In genomic region chr4:128241019-128241418, GRCh38 we compare ENCODE assay signal across 22 cellular contexts. TPM values are rescaled to one million over a fixed set of nuclear protein-coding genes. Genes with fewer than 3 reads are reported as not detected.
A peak's percentile ranks its signal among the peaks of the same experiment; 100 is the strongest.
DNase-seq lines count a peak whose midpoint lies in the region; ATAC-seq, FAIRE-seq and TF ChIP-seq lines count a peak whose summit lies in the region.
"Had no signal": no experiment of that assay in that cellular context is flagged by ENCODE, and none has a peak within 500 bp of the region (broad histone marks: within the 10 kb centered on the region; RNA-seq: fewer than 3 reads in every experiment).

No MANE protein-coding gene starts in this region.

- H2AFZ ChIP-seq in mammary epithelial cell (ENCODE audit: low read depth, low read length) (peak overlapping the region; percentile 74), neuronal stem cell (ENCODE audit: low read length) (peak overlapping the region; percentile 71)

- POLR2A ChIA-PET in CD4-positive, alpha-beta memory T cell (lab: Charles Lee; ENCODE audit: partially characterized antibody) = no interaction called here

- peak overlapping the region; percentile 50 for H3K9ac ChIP-seq in mammary epithelial cell (ENCODE audit: insufficient read depth, low read length)
- no peak overlapping the region for H3K9ac ChIP-seq in neuronal stem cell (ENCODE audit: low read depth, low read length, poor library complexity)

- H3K4me1 ChIP-seq in mammary epithelial cell (ENCODE audit: insufficient read depth, low read length) = peaks cover 22% of the 10 kb centered on the region
- H3K4me1 ChIP-seq in neuronal stem cell (ENCODE audit: control insufficient read depth in 2 of 2, insufficient read depth in 1 of 2, low read depth in 1 of 2, low read length in 2 of 2) = no peaks in the 10 kb centered on the region
- no peaks in the 10 kb centered on the region for H3K4me1 ChIP-seq in small intestine (ENCODE audit: control insufficient read depth in 2 of 2, insufficient read depth in 1 of 2, low read depth in 1 of 2, low read length in 1 of 2)
- H3K4me1 ChIP-seq in CD4-positive, alpha-beta memory T cell (ENCODE audit: insufficient read depth, low read length) = no peaks in the 10 kb centered on the region
- H3K4me1 ChIP-seq: lower lobe of right lung, uterus had no signal

- no peaks in the 10 kb centered on the region for H3K4me1 Mint-ChIP-seq in CD4-positive, alpha-beta memory T cell

- no peak overlapping the region for H2AK5ac ChIP-seq in neuronal stem cell (ENCODE audit: low read depth, low read length)

- dilution Hi-C loops in mammary epithelial cell (cut with HindIII; ENCODE audit: low sequenced_read_pairs) = no loop called here

- TSS peak; percentile 89 for BruUV-seq in mammary epithelial cell (replicated peaks; lab: Mats Ljungman, UMichigan)

- no peak overlapping the region for H2BK12ac ChIP-seq in neuronal stem cell (ENCODE audit: low read length)

- no peak overlapping the region for H4K91ac ChIP-seq in neuronal stem cell (ENCODE audit: low read depth, low read length, poor library complexity)

- H2BK120ac ChIP-seq in neuronal stem cell (ENCODE audit: low read depth, low read length) = no peak overlapping the region

- TF ChIP-seq CTCF in mammary epithelial cell (conservative IDR thresholded peaks at IDR 0.05 in 1 of 2, IDR thresholded peaks at IDR 0.05 in 1 of 2; ENCODE audit: extremely low read depth in 1 of 2, insufficient read depth in 1 of 2, low read depth in 1 of 2, low read length in 2 of 2) = no peak

- ATAC-seq in GM18867 (IDR thresholded peaks at IDR 0.05; ENCODE audit: unreplicated experiment) = peak; percentile 54
- ATAC-seq in HG03439 (IDR thresholded peaks at IDR 0.05; ENCODE audit: unreplicated experiment) = peak; percentile 48

- peaks cover 8 to 10% of the 10 kb centered on the region in 2 donors for H3K27me3 Mint-ChIP-seq in CD4-positive, alpha-beta memory T cell

- H2BK5ac ChIP-seq in neuronal stem cell (ENCODE audit: low read length) = no peak overlapping the region

- 100% methylated on average over 3 of the region's 3 CpGs for WGBS in mammary epithelial cell (ENCODE audit: low coverage, missing lambda C conversion rate)
- WGBS in neuronal stem cell (ENCODE audit: extremely low coverage in 2 of 2, insufficient read length in 2 of 2, insufficient replicate concordance in 1 of 2), 2 donors = no CpG with 5 or more reads among the region's 3 CpGs
- 91 to 98% (median 92%) methylated on average over 3 of the region's 3 CpGs for WGBS in small intestine, 3 donors

- no peak overlapping the region for H3K23ac ChIP-seq in neuronal stem cell (ENCODE audit: low read depth, low read length, poor library complexity)

- H3K9me3 Mint-ChIP-seq in CD4-positive, alpha-beta memory T cell = peaks cover 0 to 2% (median 0%) of the 10 kb centered on the region in 8 donors
- H3K9me3 Mint-ChIP-seq: T-helper 1 cell treated with Interleukin-12 subunit alpha and Interleukin-12 subunit beta and Interleukin-4 antibody, amounts not matched to agents 30 μg/mL and 1 μg/mL, for 36 hours had no signal

- H3K79me1 ChIP-seq in neuronal stem cell (ENCODE audit: low read depth, low read length) = no peaks in the 10 kb centered on the region

- H2BK15ac ChIP-seq in neuronal stem cell (ENCODE audit: low read length) = no peak overlapping the region

- H3K4me2 ChIP-seq in mammary epithelial cell (ENCODE audit: insufficient read depth, low read depth, low read length) = peak overlapping the region; percentile 33
- H3K4me2 ChIP-seq in neuronal stem cell (ENCODE audit: insufficient read depth, low read length, poor library complexity, severe bottlenecking) = no peak overlapping the region

- no peaks in the 10 kb centered on the region for H3K9me3 ChIP-seq in mammary epithelial cell (replicated peaks; ENCODE audit: insufficient read depth, low read length)
- peaks cover 2 to 4% of the 10 kb centered on the region in 2 donors for H3K9me3 ChIP-seq in neuronal stem cell (replicated peaks in 1 of 2; ENCODE audit: control insufficient read depth in 2 of 2, insufficient read depth in 1 of 2, low read depth in 1 of 2, low read length in 2 of 2)
- H3K9me3 ChIP-seq in small intestine (ENCODE audit: control insufficient read depth, low read depth) = no peaks in the 10 kb centered on the region
- no peaks in the 10 kb centered on the region for H3K9me3 ChIP-seq in CD4-positive, alpha-beta memory T cell (ENCODE audit: control insufficient read depth in 1 of 2, low read length in 2 of 2)
- H3K9me3 ChIP-seq: lower lobe of right lung, uterus had no signal

- H3K4me3 ChIP-seq in mammary epithelial cell (replicated peaks in 1 of 3; ENCODE audit: insufficient read depth in 1 of 3, low read depth in 2 of 3, low read length in 3 of 3) = no peak overlapping the region
- no peak overlapping the region for H3K4me3 ChIP-seq in neuronal stem cell (ENCODE audit: low read length in 2 of 2)
- no peak overlapping the region for H3K4me3 ChIP-seq in small intestine (ENCODE audit: low read depth in 1 of 2, low read length in 2 of 2)
- no peak overlapping the region for H3K4me3 ChIP-seq in H7 (ENCODE audit: insufficient read depth, low read depth, low read length)
- H3K4me3 ChIP-seq in CD4-positive, alpha-beta memory T cell (ENCODE audit: low read length in 2 of 2) = no peak overlapping the region
- H3K4me3 ChIP-seq: lower lobe of right lung, uterus had no signal

- no peak overlapping the region for H3K4ac ChIP-seq in neuronal stem cell (ENCODE audit: low read length)

- H3K27me3 ChIP-seq in mammary epithelial cell (ENCODE audit: insufficient read depth, low read length) (no peaks in the 10 kb centered on the region), neuronal stem cell (ENCODE audit: control insufficient read depth in 3 of 3, insufficient read depth in 3 of 3, low read depth in 1 of 3, low read length in 3 of 3) (no peaks in the 10 kb centered on the region), small intestine (ENCODE audit: control insufficient read depth in 2 of 2, insufficient read depth in 2 of 2, low read length in 2 of 2) (no peaks in the 10 kb centered on the region), H7 (ENCODE audit: control insufficient read depth, insufficient read depth, low read length) (no peaks in the 10 kb centered on the region)
- no peaks in the 10 kb centered on the region for H3K27me3 ChIP-seq in CD4-positive, alpha-beta memory T cell (ENCODE audit: insufficient read depth, low read length)
- H3K27me3 ChIP-seq: uterus had no signal

- no peak overlapping the region for H4K8ac ChIP-seq in neuronal stem cell (ENCODE audit: low read depth, low read length)

- H3K79me2 ChIP-seq in mammary epithelial cell (ENCODE audit: insufficient read depth, low read length) = no peaks in the 10 kb centered on the region

- no peak for DNase-seq in mammary epithelial cell
- DNase-seq in neuronal stem cell (ENCODE audit: low spot score) = no peak
- DNase-seq in small intestine = no peak
- no peak for DNase-seq in H7
- no peak for DNase-seq in UCSD-AML1 (lab: John Stamatoyannopoulos, UW; ENCODE audit: unreplicated experiment)
- DNase-seq in CD4-positive, alpha-beta memory T cell = no peak
- DNase-seq: activated CD4-positive, alpha-beta T cell treated with anti-CD3 and anti-CD28 coated beads, Interleukin-2, amount 50 U/mL, for 4 hours; activated effector memory CD4-positive, alpha-beta T cell treated with Interleukin-2 at 50 U/mL for 16 hours; lower lobe of right lung; MM.1S; NCI-H1436 treated with DMSO at 0.1 percent for 48 hours; NCI-H524 treated with DMSO at 0.1 percent for 48 hours; nucleus accumbens; SHP77; stimulated activated CD4-positive, alpha-beta T cell treated with anti-CD3 and anti-CD28 coated beads, Interleukin-15, amount 100 ng/mL, for 24 hours; uterus; WERI-Rb-1 had no signal

- H4K20me1 ChIP-seq in mammary epithelial cell (ENCODE audit: insufficient read depth, low read length) = no peaks in the 10 kb centered on the region

- no peaks in the 10 kb centered on the region for H3K36me3 ChIP-seq in mammary epithelial cell (ENCODE audit: insufficient read depth, low read length)
- no peaks in the 10 kb centered on the region for H3K36me3 ChIP-seq in neuronal stem cell (replicated peaks in 1 of 2; ENCODE audit: control insufficient read depth in 2 of 2, insufficient read depth in 2 of 2, low read length in 2 of 2)
- no peaks in the 10 kb centered on the region for H3K36me3 ChIP-seq in small intestine (ENCODE audit: control insufficient read depth in 2 of 2, insufficient read depth in 2 of 2, low read length in 2 of 2)
- no peaks in the 10 kb centered on the region for H3K36me3 ChIP-seq in H7 (replicated peaks; ENCODE audit: control insufficient read depth, insufficient read depth, low read length)
- H3K36me3 ChIP-seq in CD4-positive, alpha-beta memory T cell (ENCODE audit: insufficient read depth, low read length) = no peaks in the 10 kb centered on the region
- H3K36me3 ChIP-seq: lower lobe of right lung, uterus, WERI-Rb-1 had no signal

- H3K14ac ChIP-seq in neuronal stem cell (ENCODE audit: low read length) = no peak overlapping the region

- CTCF ChIA-PET in mammary epithelial cell (lab: Charles Lee; ENCODE audit: low non-redundant PET) = no interaction called here
- CTCF ChIA-PET in CD4-positive, alpha-beta memory T cell (lab: Charles Lee; ENCODE audit: partially characterized antibody) = interaction anchor here (0.6 kb wide), 1 partner anchor 378 kb away, joined by 3 read pairs; no protein-coding TSS in a partner anchor

- H3K36me3 Mint-ChIP-seq in CD4-positive, alpha-beta memory T cell = no peaks in the 10 kb centered on the region

- FAIRE-seq in small intestine (lab: Jason Lieb, UNC) = no peak
- FAIRE-seq: endothelial cell of umbilical vein, G401.6 had no signal

- no peak overlapping the region for H3K27ac Mint-ChIP-seq in CD4-positive, alpha-beta memory T cell
- H3K27ac Mint-ChIP-seq: T-helper 1 cell treated with Interleukin-12 subunit alpha and Interleukin-12 subunit beta and Interleukin-4 antibody, amounts not matched to agents 30 μg/mL and 1 μg/mL, for 36 hours had no signal

- H3K18ac ChIP-seq in neuronal stem cell (ENCODE audit: low read length) = no peak overlapping the region

- in situ Hi-C loops in mammary epithelial cell (cut with MboI; ENCODE audit: low sequenced_read_pairs in 2 of 2) = no loop called here

- H3K4me3 Mint-ChIP-seq in CD4-positive, alpha-beta memory T cell = no peak overlapping the region
- H3K4me3 Mint-ChIP-seq: T-helper 1 cell treated with Interleukin-12 subunit alpha and Interleukin-12 subunit beta and Interleukin-4 antibody, amounts not matched to agents 30 μg/mL and 1 μg/mL, for 36 hours had no signal

- H3K27ac ChIP-seq in mammary epithelial cell (ENCODE audit: insufficient read depth, low read depth, low read length) (peak overlapping the region; percentile 61), neuronal stem cell (replicated peaks; ENCODE audit: low read length) (no peak overlapping the region), small intestine (ENCODE audit: low read depth in 1 of 2, low read length in 1 of 2) (no peak overlapping the region)
- no peak overlapping the region for H3K27ac ChIP-seq in CD4-positive, alpha-beta memory T cell (ENCODE audit: low read depth, low read length)
- H3K27ac ChIP-seq: lower lobe of right lung, uterus, WERI-Rb-1 had no signal

- intact Hi-C loops in mammary epithelial cell (cut with micrococcal nuclease) = loop anchor here (1.0 to 5.0 kb wide), 3 partner anchors 13 to 146 kb away; no protein-coding TSS in a partner anchor
- intact Hi-C loops in CD4-positive, alpha-beta memory T cell (cut with micrococcal nuclease) = no loop called here

RNA-seq across cellular contexts. Expression of gene PGRMC2, which starts 46.6 kb away (rescaled TPM):
- total RNA-seq in mammary epithelial cell = 10 to 100 TPM; 28.0 to 63.8 TPM
- 10.7 TPM for polyA plus RNA-seq in mammary epithelial cell
- 12.3 TPM for polyA minus RNA-seq in mammary epithelial cell
- polyA plus RNA-seq in neuronal stem cell (2013, experiment 1 of 2) = 62.3 TPM
- polyA plus RNA-seq in neuronal stem cell (2013, experiment 2 of 2) = 63.6 TPM
- polyA plus RNA-seq in small intestine = 10 to 100 TPM; 47.3 to 54.0 (median 51.4) TPM
- total RNA-seq in H7 (2014; rRNA removed; shearing (Covaris generic)) = 9.7 and 17.5 TPM in 2 replicates
- total RNA-seq in CD4-positive, alpha-beta memory T cell = 10 to 100 TPM; 42.6 to 49.6 TPM
- polyA plus RNA-seq in CD4-positive, alpha-beta memory T cell = 10 to 100 TPM; 16.5 to 21.3 TPM
